In genomic region chr1:31920986-31921385, GRCh38 we compare ENCODE assay signal across 10 cellular contexts. TPM values are rescaled to one million over a fixed set of nuclear protein-coding genes. Genes with fewer than 3 reads are reported as not detected.
DNase-seq lines count a peak whose midpoint lies in the region; ATAC-seq and TF ChIP-seq lines count a peak whose summit lies in the region.
"Had no signal": no experiment of that assay in that cellular context is flagged by ENCODE, and none has a peak within 500 bp of the region (broad histone marks: within the 10 kb centered on the region; RNA-seq: fewer than 3 reads in every experiment).

No MANE protein-coding gene starts in this region.

- no peaks in the 10 kb centered on the region for H3K27me3 ChIP-seq in heart left ventricle

- peak overlapping the region in 1 of 12 donors; percentile 28 for H3K27ac ChIP-seq in heart left ventricle

- intact Hi-C loops in Right ventricle myocardium superior (cut with DNase I) (no loop called here), heart left ventricle (cut with DNase I) (no loop called here), activated B cell treated with CpG ODN at 0.5 μM for 24 hours (cut with micrococcal nuclease) (loop anchor here (2.0 kb wide), 1 partner anchor 16 kb away; no protein-coding TSS in a partner anchor), left colon (cut with DNase I, micrococcal nuclease) (no loop called here)

- 62 to 80% (median 66%) methylated on average over 2 of the region's 2 CpGs for WGBS in heart left ventricle, 4 donors

- H3K4me3 Mint-ChIP-seq in activated B cell treated with CpG ODN at 0.5 μM for 24 hours (no peak overlapping the region), type B pancreatic cell (no peak overlapping the region)

- peaks cover 55% of the 10 kb centered on the region for H3K4me1 Mint-ChIP-seq in activated B cell treated with CpG ODN at 0.5 μM for 24 hours
- peaks cover 22% of the 10 kb centered on the region for H3K4me1 Mint-ChIP-seq in type B pancreatic cell (ENCODE audit: unreplicated experiment)

- no peak overlapping the region for H3K4me3 ChIP-seq in heart left ventricle

- H3K27me3 Mint-ChIP-seq in activated B cell treated with CpG ODN at 0.5 μM for 24 hours (no peaks in the 10 kb centered on the region), type B pancreatic cell (no peaks in the 10 kb centered on the region)

- peak; percentile 8 for ATAC-seq in Right ventricle myocardium superior (ENCODE audit: poor library complexity)
- no peak for ATAC-seq in heart left ventricle
- ATAC-seq in activated B cell treated with CpG ODN at 0.5 μM for 24 hours (ENCODE audit: low read depth): no peak
- ATAC-seq in left colon: peak; percentile 11

- no peak for TF ChIP-seq POLR2A in heart left ventricle (IDR thresholded peaks at IDR 0.05)

- peaks cover 47% of the 10 kb centered on the region for H3K36me3 Mint-ChIP-seq in activated B cell treated with CpG ODN at 0.5 μM for 24 hours (ENCODE audit: low read depth)
- H3K36me3 Mint-ChIP-seq in type B pancreatic cell: peaks cover 25% of the 10 kb centered on the region

- H3K4me1 ChIP-seq in heart left ventricle: peaks cover 10 to 59% (median 42%) of the 10 kb centered on the region in 12 donors

- H3K27ac Mint-ChIP-seq in activated B cell treated with CpG ODN at 0.5 μM for 24 hours: peak overlapping the region; percentile 50
- H3K27ac Mint-ChIP-seq in type B pancreatic cell: peak overlapping the region; percentile 65

- H3K9me3 ChIP-seq in heart left ventricle: peaks cover 0 to 7% (median 0%) of the 10 kb centered on the region in 12 donors

- no peaks in the 10 kb centered on the region for H3K9me3 Mint-ChIP-seq in activated B cell treated with CpG ODN at 0.5 μM for 24 hours
- no peaks in the 10 kb centered on the region for H3K9me3 Mint-ChIP-seq in type B pancreatic cell

- TF ChIP-seq CTCF in heart left ventricle (IDR thresholded peaks at IDR 0.05): no peak
- no peak for TF ChIP-seq CTCF in activated B cell treated with CpG ODN at 0.5 μM for 24 hours (IDR thresholded peaks at IDR 0.05)
- no peak for TF ChIP-seq CTCF in type B pancreatic cell (conservative IDR thresholded peaks at IDR 0.05)
- TF ChIP-seq CTCF in GM10248 (IDR thresholded peaks at IDR 0.05; ENCODE audit: control extremely low read depth, extremely low read depth, low read depth, missing control alignments): no peak

- CTCF ChIA-PET in activated B cell treated with CpG ODN at 0.5 μM for 24 hours (lab: Charles Lee): no interaction called here
- CTCF ChIA-PET in GM10248 (lab: Yijun Ruan, JAX): interaction anchor here (1.0 kb wide), 1 partner anchor 34 kb away, joined by 3 read pairs; no protein-coding TSS in a partner anchor

- H3K36me3 ChIP-seq in heart left ventricle: peaks cover 0 to 37% (median 28%) of the 10 kb centered on the region in 9 donors

- POLR2A ChIA-PET in activated B cell treated with CpG ODN at 0.5 μM for 24 hours (lab: Charles Lee) (interaction anchor here (0.7 to 1.6 kb wide), 2 partner anchors 14 to 17 kb away, joined by 3 to 4 read pairs; partner anchors contain the start of gene PTP4A2), GM10248 (lab: Yijun Ruan, JAX) (interaction anchor here (0.5 kb wide), 1 partner anchor 17 kb away, joined by 3 read pairs; no protein-coding TSS in a partner anchor)

- DNase-seq in Right ventricle myocardium superior (no peak), heart left ventricle (no peak), activated B cell treated with CpG ODN at 0.5 μM for 24 hours (no peak), left colon (no peak), type B pancreatic cell (ENCODE audit: extremely low spot score, unreplicated experiment) (no peak), retina (no peak), NCI-H1417 (lab: John Stamatoyannopoulos, UW) (no peak), GM10248 (ENCODE audit: extremely low spot score) (no peak)
- DNase-seq: Karpas-422, nucleus accumbens had no signal

RNA-seq across cellular contexts. Expression of gene PTP4A2, which starts 17.2 kb away (rescaled TPM):
- total RNA-seq in Right ventricle myocardium superior: 271 TPM
- 100 to 1,000 TPM; 217 to 354 (median 242) TPM for total RNA-seq in heart left ventricle
- 100 to 1,000 TPM in 1 of 2 donors, 10 to 100 TPM in 1; 74.4 to 290 TPM for polyA plus RNA-seq in heart left ventricle
- total RNA-seq in activated B cell treated with CpG ODN at 0.5 μM for 24 hours: 249 and 275 TPM in 2 replicates
- total RNA-seq in left colon: 100 to 1,000 TPM; 265 to 271 TPM
- 150 and 179 TPM in 2 replicates for total RNA-seq in type B pancreatic cell (ENCODE audit: low replicate concordance)

Comparison
In these comparisons a context has a peak if more than half of its experiments do, and no peak if none do; other contexts are left out.
1. ATAC-seq: peak in Right ventricle myocardium superior (single experiment) and left colon (single experiment); none in heart left ventricle (0 of 4) and activated B cell treated with CpG ODN at 0.5 μM for 24 hours (single experiment).